1 cellular context compared by ENCODE assay signal in the genomic region with DNA sequence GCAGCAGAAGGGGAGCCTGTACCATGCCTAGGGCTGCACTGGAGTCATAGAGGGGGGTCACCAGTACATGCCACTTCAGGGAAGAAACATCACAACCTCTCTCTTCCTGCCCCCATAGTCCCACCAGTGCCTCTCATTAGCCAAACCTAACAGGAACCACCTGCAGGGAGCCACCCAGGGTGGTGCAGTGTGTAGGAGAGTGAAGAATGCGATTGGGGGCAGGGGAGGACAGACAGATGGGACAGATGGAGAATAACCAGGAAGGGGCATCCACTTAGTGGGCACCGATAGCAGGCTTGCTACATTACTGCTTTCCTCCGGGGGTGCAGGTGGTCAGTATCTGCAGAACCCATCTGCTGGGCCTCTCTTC.
TF ChIP-seq lines count a peak whose summit lies in the region.

No MANE protein-coding gene starts in this region.

TF ChIP-seq in H1, 55 proteins besides CTCF, POLR2A, EP300 and RAD21:
- TF ChIP-seq SIRT6 (IDR thresholded peaks at IDR 0.05; ENCODE audit: low read length) (no peak), SIN3A (conservative IDR thresholded peaks at IDR 0.05 in 1 of 2, IDR thresholded peaks at IDR 0.05 in 1 of 2; ENCODE audit: low read depth in 1 of 2, low read length in 2 of 2) (no peak), TEAD4 (IDR thresholded peaks at IDR 0.05; ENCODE audit: low read depth, low read length) (no peak), YY1 (IDR thresholded peaks at IDR 0.05; ENCODE audit: low read depth, low read length) (no peak), KDM4A (IDR thresholded peaks at IDR 0.05; ENCODE audit: low read depth, low read length, severe bottlenecking) (no peak), SRF (IDR thresholded peaks at IDR 0.05; ENCODE audit: low read depth, low read length) (no peak), MAFK (IDR thresholded peaks at IDR 0.05; ENCODE audit: low read depth, low read length) (no peak), TBP (IDR thresholded peaks at IDR 0.05; ENCODE audit: low read depth, low read length) (no peak), FOSL1 (IDR thresholded peaks at IDR 0.05; ENCODE audit: insufficient read depth, low read depth, low read length) (no peak), EGR1 (IDR thresholded peaks at IDR 0.05; ENCODE audit: borderline replicate concordance, low read depth, low read length) (no peak), KDM5A (IDR thresholded peaks at IDR 0.05; ENCODE audit: low read length) (no peak), BCL11A (IDR thresholded peaks at IDR 0.05; ENCODE audit: low read depth in 2 of 2, low read length in 2 of 2) (no peak), SAP30 (IDR thresholded peaks at IDR 0.05; ENCODE audit: insufficient read depth, insufficient replicate concordance, low read length) (no peak), RFX5 (IDR thresholded peaks at IDR 0.05; ENCODE audit: borderline replicate concordance, low read depth, low read length) (no peak)
- TF ChIP-seq, protein P1, sequence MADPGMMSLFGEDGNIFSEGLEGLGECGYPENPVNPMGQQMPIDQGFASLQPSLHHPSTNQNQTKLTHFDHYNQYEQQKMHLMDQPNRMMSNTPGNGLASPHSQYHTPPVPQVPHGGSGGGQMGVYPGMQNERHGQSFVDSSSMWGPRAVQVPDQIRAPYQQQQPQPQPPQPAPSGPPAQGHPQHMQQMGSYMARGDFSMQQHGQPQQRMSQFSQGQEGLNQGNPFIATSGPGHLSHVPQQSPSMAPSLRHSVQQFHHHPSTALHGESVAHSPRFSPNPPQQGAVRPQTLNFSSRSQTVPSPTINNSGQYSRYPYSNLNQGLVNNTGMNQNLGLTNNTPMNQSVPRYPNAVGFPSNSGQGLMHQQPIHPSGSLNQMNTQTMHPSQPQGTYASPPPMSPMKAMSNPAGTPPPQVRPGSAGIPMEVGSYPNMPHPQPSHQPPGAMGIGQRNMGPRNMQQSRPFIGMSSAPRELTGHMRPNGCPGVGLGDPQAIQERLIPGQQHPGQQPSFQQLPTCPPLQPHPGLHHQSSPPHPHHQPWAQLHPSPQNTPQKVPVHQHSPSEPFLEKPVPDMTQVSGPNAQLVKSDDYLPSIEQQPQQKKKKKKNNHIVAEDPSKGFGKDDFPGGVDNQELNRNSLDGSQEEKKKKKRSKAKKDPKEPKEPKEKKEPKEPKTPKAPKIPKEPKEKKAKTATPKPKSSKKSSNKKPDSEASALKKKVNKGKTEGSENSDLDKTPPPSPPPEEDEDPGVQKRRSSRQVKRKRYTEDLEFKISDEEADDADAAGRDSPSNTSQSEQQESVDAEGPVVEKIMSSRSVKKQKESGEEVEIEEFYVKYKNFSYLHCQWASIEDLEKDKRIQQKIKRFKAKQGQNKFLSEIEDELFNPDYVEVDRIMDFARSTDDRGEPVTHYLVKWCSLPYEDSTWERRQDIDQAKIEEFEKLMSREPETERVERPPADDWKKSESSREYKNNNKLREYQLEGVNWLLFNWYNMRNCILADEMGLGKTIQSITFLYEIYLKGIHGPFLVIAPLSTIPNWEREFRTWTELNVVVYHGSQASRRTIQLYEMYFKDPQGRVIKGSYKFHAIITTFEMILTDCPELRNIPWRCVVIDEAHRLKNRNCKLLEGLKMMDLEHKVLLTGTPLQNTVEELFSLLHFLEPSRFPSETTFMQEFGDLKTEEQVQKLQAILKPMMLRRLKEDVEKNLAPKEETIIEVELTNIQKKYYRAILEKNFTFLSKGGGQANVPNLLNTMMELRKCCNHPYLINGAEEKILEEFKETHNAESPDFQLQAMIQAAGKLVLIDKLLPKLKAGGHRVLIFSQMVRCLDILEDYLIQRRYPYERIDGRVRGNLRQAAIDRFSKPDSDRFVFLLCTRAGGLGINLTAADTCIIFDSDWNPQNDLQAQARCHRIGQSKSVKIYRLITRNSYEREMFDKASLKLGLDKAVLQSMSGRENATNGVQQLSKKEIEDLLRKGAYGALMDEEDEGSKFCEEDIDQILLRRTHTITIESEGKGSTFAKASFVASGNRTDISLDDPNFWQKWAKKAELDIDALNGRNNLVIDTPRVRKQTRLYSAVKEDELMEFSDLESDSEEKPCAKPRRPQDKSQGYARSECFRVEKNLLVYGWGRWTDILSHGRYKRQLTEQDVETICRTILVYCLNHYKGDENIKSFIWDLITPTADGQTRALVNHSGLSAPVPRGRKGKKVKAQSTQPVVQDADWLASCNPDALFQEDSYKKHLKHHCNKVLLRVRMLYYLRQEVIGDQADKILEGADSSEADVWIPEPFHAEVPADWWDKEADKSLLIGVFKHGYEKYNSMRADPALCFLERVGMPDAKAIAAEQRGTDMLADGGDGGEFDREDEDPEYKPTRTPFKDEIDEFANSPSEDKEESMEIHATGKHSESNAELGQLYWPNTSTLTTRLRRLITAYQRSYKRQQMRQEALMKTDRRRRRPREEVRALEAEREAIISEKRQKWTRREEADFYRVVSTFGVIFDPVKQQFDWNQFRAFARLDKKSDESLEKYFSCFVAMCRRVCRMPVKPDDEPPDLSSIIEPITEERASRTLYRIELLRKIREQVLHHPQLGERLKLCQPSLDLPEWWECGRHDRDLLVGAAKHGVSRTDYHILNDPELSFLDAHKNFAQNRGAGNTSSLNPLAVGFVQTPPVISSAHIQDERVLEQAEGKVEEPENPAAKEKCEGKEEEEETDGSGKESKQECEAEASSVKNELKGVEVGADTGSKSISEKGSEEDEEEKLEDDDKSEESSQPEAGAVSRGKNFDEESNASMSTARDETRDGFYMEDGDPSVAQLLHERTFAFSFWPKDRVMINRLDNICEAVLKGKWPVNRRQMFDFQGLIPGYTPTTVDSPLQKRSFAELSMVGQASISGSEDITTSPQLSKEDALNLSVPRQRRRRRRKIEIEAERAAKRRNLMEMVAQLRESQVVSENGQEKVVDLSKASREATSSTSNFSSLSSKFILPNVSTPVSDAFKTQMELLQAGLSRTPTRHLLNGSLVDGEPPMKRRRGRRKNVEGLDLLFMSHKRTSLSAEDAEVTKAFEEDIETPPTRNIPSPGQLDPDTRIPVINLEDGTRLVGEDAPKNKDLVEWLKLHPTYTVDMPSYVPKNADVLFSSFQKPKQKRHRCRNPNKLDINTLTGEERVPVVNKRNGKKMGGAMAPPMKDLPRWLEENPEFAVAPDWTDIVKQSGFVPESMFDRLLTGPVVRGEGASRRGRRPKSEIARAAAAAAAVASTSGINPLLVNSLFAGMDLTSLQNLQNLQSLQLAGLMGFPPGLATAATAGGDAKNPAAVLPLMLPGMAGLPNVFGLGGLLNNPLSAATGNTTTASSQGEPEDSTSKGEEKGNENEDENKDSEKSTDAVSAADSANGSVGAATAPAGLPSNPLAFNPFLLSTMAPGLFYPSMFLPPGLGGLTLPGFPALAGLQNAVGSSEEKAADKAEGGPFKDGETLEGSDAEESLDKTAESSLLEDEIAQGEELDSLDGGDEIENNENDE (IDR thresholded peaks at IDR 0.05; ENCODE audit: insufficient replicate concordance, low read length): no peak
- TF ChIP-seq, protein P2, sequence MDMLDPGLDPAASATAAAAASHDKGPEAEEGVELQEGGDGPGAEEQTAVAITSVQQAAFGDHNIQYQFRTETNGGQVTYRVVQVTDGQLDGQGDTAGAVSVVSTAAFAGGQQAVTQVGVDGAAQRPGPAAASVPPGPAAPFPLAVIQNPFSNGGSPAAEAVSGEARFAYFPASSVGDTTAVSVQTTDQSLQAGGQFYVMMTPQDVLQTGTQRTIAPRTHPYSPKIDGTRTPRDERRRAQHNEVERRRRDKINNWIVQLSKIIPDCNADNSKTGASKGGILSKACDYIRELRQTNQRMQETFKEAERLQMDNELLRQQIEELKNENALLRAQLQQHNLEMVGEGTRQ (IDR thresholded peaks at IDR 0.05; ENCODE audit: low read length): no peak
- TF ChIP-seq, protein P3, sequence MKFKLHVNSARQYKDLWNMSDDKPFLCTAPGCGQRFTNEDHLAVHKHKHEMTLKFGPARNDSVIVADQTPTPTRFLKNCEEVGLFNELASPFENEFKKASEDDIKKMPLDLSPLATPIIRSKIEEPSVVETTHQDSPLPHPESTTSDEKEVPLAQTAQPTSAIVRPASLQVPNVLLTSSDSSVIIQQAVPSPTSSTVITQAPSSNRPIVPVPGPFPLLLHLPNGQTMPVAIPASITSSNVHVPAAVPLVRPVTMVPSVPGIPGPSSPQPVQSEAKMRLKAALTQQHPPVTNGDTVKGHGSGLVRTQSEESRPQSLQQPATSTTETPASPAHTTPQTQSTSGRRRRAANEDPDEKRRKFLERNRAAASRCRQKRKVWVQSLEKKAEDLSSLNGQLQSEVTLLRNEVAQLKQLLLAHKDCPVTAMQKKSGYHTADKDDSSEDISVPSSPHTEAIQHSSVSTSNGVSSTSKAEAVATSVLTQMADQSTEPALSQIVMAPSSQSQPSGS (IDR thresholded peaks at IDR 0.05; ENCODE audit: low read length): no peak
